Comparison of ENCODE assay signal across 26 cellular contexts in the genomic region with DNA sequence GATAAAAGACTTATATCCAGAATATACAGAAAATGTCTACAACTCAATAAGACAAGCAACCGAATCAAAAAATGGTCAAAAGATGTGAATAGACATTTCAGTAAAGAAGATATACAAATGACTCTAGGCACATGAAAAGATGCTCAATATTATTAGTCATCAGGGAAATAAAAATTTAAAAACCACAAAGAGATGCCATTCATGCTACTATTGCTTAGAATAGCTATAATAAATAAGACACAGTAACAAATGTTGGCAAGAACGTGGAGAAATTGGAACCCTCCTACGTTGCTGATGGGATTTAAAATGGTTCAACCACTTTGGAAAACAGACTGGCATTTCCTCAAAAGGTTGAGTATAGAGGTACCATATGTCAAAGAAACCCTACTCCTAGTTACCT. TPM values are rescaled to one million over a fixed set of nuclear protein-coding genes. Genes with fewer than 3 reads are reported as not detected.
DNase-seq lines count a peak whose midpoint lies in the region; TF ChIP-seq lines count a peak whose summit lies in the region.
"Had no signal": no experiment of that assay in that cellular context is flagged by ENCODE, and none has a peak within 500 bp of the region (broad histone marks: within the 10 kb centered on the region; RNA-seq: fewer than 3 reads in every experiment).

No MANE protein-coding gene starts in this region.

- H3K9me3 ChIP-seq in GM23248 (ENCODE audit: low read depth), result no peaks in the 10 kb centered on the region
- H3K9me3 ChIP-seq in SK-N-SH, result peaks cover 7% of the 10 kb centered on the region; the same call in 1 of the 2 replicates
- H3K9me3 ChIP-seq: BE2C, heart left ventricle, left ventricle myocardium inferior, mucosa of descending colon, psoas muscle had no signal

- H3K4me1 ChIP-seq in GM23248 (ENCODE audit: insufficient read depth), result peaks cover 6% of the 10 kb centered on the region; the same call in 1 of the 2 replicates
- H3K4me1 ChIP-seq in SK-N-SH (ENCODE audit: control insufficient read depth in 1 of 2, insufficient read depth in 2 of 2, low read depth in 1 of 2, low read length in 1 of 2), result no peaks in the 10 kb centered on the region
- H3K4me1 ChIP-seq: BE2C, psoas muscle had no signal

- no peaks in the 10 kb centered on the region for H3K27me3 ChIP-seq in GM23248 (replicated peaks; ENCODE audit: insufficient read depth)
- no peaks in the 10 kb centered on the region for H3K27me3 ChIP-seq in SK-N-SH (ENCODE audit: insufficient read depth)
- H3K27me3 ChIP-seq: BE2C, heart left ventricle had no signal

- no peak overlapping the region for H3K4me3 ChIP-seq in GM23248
- H3K4me3 ChIP-seq in SK-N-SH (ENCODE audit: low read depth in 2 of 2, low read length in 1 of 2), result no peak overlapping the region
- H3K4me3 ChIP-seq in fibroblast of pulmonary artery (replicated peaks; ENCODE audit: low read depth, low read length), result no peak overlapping the region
- H3K4me3 ChIP-seq: heart left ventricle, left ventricle myocardium inferior, mucosa of descending colon, psoas muscle had no signal

- 33 to 35% methylated on average over 3 of the region's 3 CpGs for WGBS in GM23248 (ENCODE audit: low coverage in 1 of 2, low lambda C conversion rate in 2 of 2, missing lambda C conversion rate in 2 of 2), 2 experiments
- WGBS in SK-N-SH (ENCODE audit: low lambda C conversion rate), result 47% methylated on average over 3 of the region's 3 CpGs

- H4K20me1 ChIP-seq in GM23248 (ENCODE audit: insufficient read depth), result no peaks in the 10 kb centered on the region; the same call in 1 of the 2 replicates
- H4K20me1 ChIP-seq in SK-N-SH (ENCODE audit: insufficient read depth), result no peaks in the 10 kb centered on the region

- H3K9me2 ChIP-seq in GM23248 (ENCODE audit: insufficient read depth) (no peaks in the 10 kb centered on the region), SK-N-SH (no peaks in the 10 kb centered on the region)

- H2AFZ ChIP-seq in GM23248 (no peak overlapping the region), SK-N-SH (ENCODE audit: low read depth) (no peak overlapping the region)

- TF ChIP-seq CTCF in SK-N-SH (IDR thresholded peaks at IDR 0.05) (no peak), fibroblast of pulmonary artery (IDR thresholded peaks at IDR 0.05; ENCODE audit: low read length, missing control alignments) (no peak)

- no peak for TF ChIP-seq RAD21 in SK-N-SH (IDR thresholded peaks at IDR 0.05; ENCODE audit: low read length)

- no peak overlapping the region for H3K9ac ChIP-seq in GM23248
- no peak overlapping the region for H3K9ac ChIP-seq in SK-N-SH

- POLR2A ChIA-PET in SK-N-SH (lab: Yijun Ruan, JAX), result no interaction called here

- H3K27ac ChIP-seq in GM23248 (no peak overlapping the region), SK-N-SH (ENCODE audit: low read depth in 2 of 2, low read length in 1 of 2) (peak overlapping the region in 1 of 2 experiments; percentile 27; a peak in 1 of 4 replicates)
- H3K27ac ChIP-seq: heart left ventricle, left ventricle myocardium inferior, psoas muscle had no signal

- H3K36me3 ChIP-seq in GM23248 (ENCODE audit: low read depth) (peaks cover 24% of the 10 kb centered on the region), SK-N-SH (replicated peaks in 1 of 2; ENCODE audit: control insufficient read depth in 1 of 2, insufficient read depth in 2 of 2, low read length in 1 of 2) (peaks cover 27 to 64% of the 10 kb centered on the region in 2 experiments)

- H3F3A ChIP-seq in GM23248 (ENCODE audit: insufficient read depth) (peaks cover 17% of the 10 kb centered on the region; the same call in 1 of the 2 replicates), SK-N-SH (replicated peaks; ENCODE audit: insufficient read depth) (peaks cover 20% of the 10 kb centered on the region)

- peak in 1 of 2 experiments; percentile 39; a peak in 1 of 4 replicates for TF ChIP-seq EP300 in SK-N-SH (IDR thresholded peaks at IDR 0.05; ENCODE audit: borderline replicate concordance in 1 of 2, low read depth in 1 of 2, low read length in 1 of 2)

- DNase-seq in GM23248, result peak; percentile 66
- DNase-seq in SK-N-SH, result no peak
- DNase-seq in fibroblast of pulmonary artery (ENCODE audit: low read depth), result peak; percentile 42
- no peak for DNase-seq in NCI-H2196 treated with DMSO at 0.1 percent for 48 hours (lab: John Stamatoyannopoulos, UW; ENCODE audit: unreplicated experiment)
- DNase-seq in NCI-H1105 (lab: John Stamatoyannopoulos, UW), result no peak
- DNase-seq in glomerular visceral epithelial cell (ENCODE audit: extremely low spot score), result no peak
- no peak for DNase-seq in NCI-H526 treated with DMSO at 0.1 percent for 48 hours (lab: John Stamatoyannopoulos, UW)
- DNase-seq: activated B cell treated with CpG ODN at 0.5 μM for 24 hours; activated CD4-positive, alpha-beta T cell treated with anti-CD3 and anti-CD28 coated beads, Interleukin-2, amount 50 U/mL, for 48 hours; amygdala; BE2C; COR-L47; erythroblast; heart left ventricle; left ventricle myocardium inferior; mucosa of descending colon; NCI-H1436; NCI-H82; OCI-M1; psoas muscle; SIG-M5; small intestine; stimulated activated CD4-positive, alpha-beta T cell treated with anti-CD3 and anti-CD28 coated beads, Interleukin-4, amount 100 ng/mL, for 24 hours; stimulated activated naive CD8-positive, alpha-beta T cell treated with anti-CD3 and anti-CD28 coated beads, Interleukin-15, amount 100 ng/mL, for 72 hours; T-helper 17 cell; trophoblast cell had no signal

- H3K4me2 ChIP-seq in GM23248 (ENCODE audit: unreplicated experiment) (no peak overlapping the region), SK-N-SH (no peak overlapping the region)

- CTCF ChIA-PET in SK-N-SH (lab: Yijun Ruan, JAX), result no interaction called here

- peaks cover 53% of the 10 kb centered on the region for H3K79me2 ChIP-seq in GM23248 (ENCODE audit: insufficient read depth)
- peaks cover 17% of the 10 kb centered on the region; the same call in 1 of the 2 replicates for H3K79me2 ChIP-seq in SK-N-SH (ENCODE audit: insufficient read depth)

- in situ Hi-C loops in GM23248 (cut with MboI), result no loop called here

TF ChIP-seq in SK-N-SH, 30 proteins besides CTCF, POLR2A, EP300 and RAD21:
- TF ChIP-seq JUND (IDR thresholded peaks at IDR 0.05), result peak; percentile 76
- TF ChIP-seq FOSL2 (IDR thresholded peaks at IDR 0.05; ENCODE audit: borderline replicate concordance, low read depth), result peak; percentile 62; the same call in 1 of the 2 replicates
- TF ChIP-seq FOXM1 (IDR thresholded peaks at IDR 0.05; ENCODE audit: low read depth), result no peak
- peak; percentile 50; the same call in 1 of the 2 replicates for TF ChIP-seq MEF2A (IDR thresholded peaks at IDR 0.05; ENCODE audit: borderline replicate concordance, low read depth)
- TF ChIP-seq, protein P1, sequence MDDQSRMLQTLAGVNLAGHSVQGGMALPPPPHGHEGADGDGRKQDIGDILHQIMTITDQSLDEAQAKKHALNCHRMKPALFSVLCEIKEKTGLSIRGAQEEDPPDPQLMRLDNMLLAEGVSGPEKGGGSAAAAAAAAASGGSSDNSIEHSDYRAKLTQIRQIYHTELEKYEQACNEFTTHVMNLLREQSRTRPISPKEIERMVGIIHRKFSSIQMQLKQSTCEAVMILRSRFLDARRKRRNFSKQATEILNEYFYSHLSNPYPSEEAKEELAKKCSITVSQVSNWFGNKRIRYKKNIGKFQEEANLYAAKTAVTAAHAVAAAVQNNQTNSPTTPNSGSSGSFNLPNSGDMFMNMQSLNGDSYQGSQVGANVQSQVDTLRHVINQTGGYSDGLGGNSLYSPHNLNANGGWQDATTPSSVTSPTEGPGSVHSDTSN (IDR thresholded peaks at IDR 0.05), result peak; percentile 84
- peak; percentile 52; the same call in 1 of the 2 replicates for TF ChIP-seq TEAD4 (IDR thresholded peaks at IDR 0.05; ENCODE audit: borderline replicate concordance, insufficient read depth)
- TF ChIP-seq, protein P2, sequence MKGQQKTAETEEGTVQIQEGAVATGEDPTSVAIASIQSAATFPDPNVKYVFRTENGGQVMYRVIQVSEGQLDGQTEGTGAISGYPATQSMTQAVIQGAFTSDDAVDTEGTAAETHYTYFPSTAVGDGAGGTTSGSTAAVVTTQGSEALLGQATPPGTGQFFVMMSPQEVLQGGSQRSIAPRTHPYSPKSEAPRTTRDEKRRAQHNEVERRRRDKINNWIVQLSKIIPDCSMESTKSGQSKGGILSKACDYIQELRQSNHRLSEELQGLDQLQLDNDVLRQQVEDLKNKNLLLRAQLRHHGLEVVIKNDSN (IDR thresholded peaks at IDR 0.05; ENCODE audit: borderline replicate concordance, low read depth), result no peak
- TF ChIP-seq, protein P3, sequence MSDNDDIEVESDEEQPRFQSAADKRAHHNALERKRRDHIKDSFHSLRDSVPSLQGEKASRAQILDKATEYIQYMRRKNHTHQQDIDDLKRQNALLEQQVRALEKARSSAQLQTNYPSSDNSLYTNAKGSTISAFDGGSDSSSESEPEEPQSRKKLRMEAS (IDR thresholded peaks at IDR 0.05; ENCODE audit: low read depth), result no peak
- TF ChIP-seq NRF1 (IDR thresholded peaks at IDR 0.05; ENCODE audit: low read depth, low read length), result no peak
- TF ChIP-seq TCF12 (IDR thresholded peaks at IDR 0.05), result peak; percentile 74
- peak; percentile 74 for TF ChIP-seq NFIC (IDR thresholded peaks at IDR 0.05; ENCODE audit: borderline replicate concordance)

RNA-seq across cellular contexts. Expression of a gene that starts 39.8 kb away (rescaled TPM):
- total RNA-seq in GM23248 (2014; rRNA removed; shearing (Covaris generic)), result 20.7 and 25.7 TPM in 2 replicates
- polyA plus RNA-seq in GM23248 (2016; fragmentation: Nextera tagmentation; extraction: Ambion mirVana) (22.2 and 24.2 TPM in 2 replicates), SK-N-SH (2012; rRNA removed) (5.5 and 8.2 TPM in 2 replicates)
- polyA plus RNA-seq in SK-N-SH (2012; cell fraction: cytosol; rRNA removed), result 7.7 and 9.5 TPM in 2 replicates
- polyA plus RNA-seq in SK-N-SH (2012; cell fraction: nucleus; rRNA removed), result 8.8 and 15.0 TPM in 2 replicates

RNA-seq across cellular contexts. Expression of a gene that starts 40.0 kb away (rescaled TPM):
- total RNA-seq in GM23248 (2014; rRNA removed; shearing (Covaris generic)), result 8.1 and 17.3 TPM in 2 replicates
- 14.1 and 15.2 TPM in 2 replicates for polyA plus RNA-seq in GM23248 (2016; fragmentation: Nextera tagmentation; extraction: Ambion mirVana)
- 4.5 and 5.3 TPM in 2 replicates for polyA plus RNA-seq in SK-N-SH (2012; rRNA removed)
- polyA plus RNA-seq in SK-N-SH (2012; cell fraction: cytosol; rRNA removed), result 6.6 and 7.3 TPM in 2 replicates
- 4.2 and 5.1 TPM in 2 replicates for polyA plus RNA-seq in SK-N-SH (2012; cell fraction: nucleus; rRNA removed)

RNA-seq across cellular contexts. Expression of a gene that starts 59.8 kb away (rescaled TPM):
- total RNA-seq in GM23248 (2014; rRNA removed; shearing (Covaris generic)), result 1.9 TPM in 1 of 2 replicates, not detected in the other
- 0.15 and 0.20 TPM in 2 replicates for polyA plus RNA-seq in GM23248 (2016; fragmentation: Nextera tagmentation; extraction: Ambion mirVana)
- polyA plus RNA-seq in SK-N-SH (2012; rRNA removed), result 0.05 and 0.12 TPM in 2 replicates
- polyA plus RNA-seq in SK-N-SH (2012; cell fraction: cytosol; rRNA removed), result 0.01 TPM in 1 of 2 replicates, not detected in the other
- polyA plus RNA-seq in SK-N-SH (2012; cell fraction: nucleus; rRNA removed), result 0.95 and 1.0 TPM in 2 replicates

Comparison
In these comparisons a context has a peak if more than half of its experiments do, and no peak if none do; other contexts are left out.
1. DNase-seq: peak in GM23248 (single experiment) and fibroblast of pulmonary artery (single experiment); none in SK-N-SH (single experiment), NCI-H2196 treated with DMSO at 0.1 percent for 48 hours (single experiment), NCI-H1105 (single experiment), glomerular visceral epithelial cell (single experiment) and NCI-H526 treated with DMSO at 0.1 percent for 48 hours (single experiment).